In genomic region chr7:106737202-106737562, GRCh38 we compare ENCODE assay signal across 9 cellular contexts.
DNase-seq lines count a peak whose midpoint lies in the region; ATAC-seq and TF ChIP-seq lines count a peak whose summit lies in the region.
"Had no signal": no experiment of that assay in that cellular context is flagged by ENCODE, and none has a peak within 500 bp of the region (broad histone marks: within the 10 kb centered on the region; RNA-seq: fewer than 3 reads in every experiment).

No MANE protein-coding gene starts in this region.

- TF ChIP-seq CTCF in AG09309 (IDR thresholded peaks at IDR 0.05; ENCODE audit: control insufficient read depth, insufficient read depth, low read depth, low read length, missing control alignments), result peak; percentile 52
- TF ChIP-seq CTCF in activated B cell treated with CpG ODN at 0.5 μM for 24 hours (IDR thresholded peaks at IDR 0.05), result no peak
- TF ChIP-seq CTCF in kidney epithelial cell (IDR thresholded peaks at IDR 0.05; ENCODE audit: insufficient read depth, low read length, poor library complexity, severe bottlenecking), result peak; percentile 33

- H3K4me1 ChIP-seq in CD8-positive, alpha-beta memory T cell (ENCODE audit: insufficient read depth, low read length), result no peaks in the 10 kb centered on the region

- no peaks in the 10 kb centered on the region for H3K36me3 ChIP-seq in kidney epithelial cell (ENCODE audit: control insufficient read depth, insufficient read depth, low read length)
- no peaks in the 10 kb centered on the region for H3K36me3 ChIP-seq in CD8-positive, alpha-beta memory T cell (ENCODE audit: insufficient read depth, low read length)

- peaks cover 14% of the 10 kb centered on the region for H3K4me1 Mint-ChIP-seq in activated B cell treated with CpG ODN at 0.5 μM for 24 hours
- peaks cover 6 to 15% (median 11%) of the 10 kb centered on the region in 3 donors for H3K4me1 Mint-ChIP-seq in CD8-positive, alpha-beta memory T cell

- POLR2A ChIA-PET in activated B cell treated with CpG ODN at 0.5 μM for 24 hours (lab: Charles Lee), result interaction anchor here (0.8 to 3.0 kb wide), 4 partner anchors 17 to 1006 kb away, joined by 3 to 72 read pairs (median 10); partner anchors contain the start of gene CCDC71L
- POLR2A ChIA-PET in CD8-positive, alpha-beta memory T cell (lab: Charles Lee), result no interaction called here

- DNase-seq in AG09309 (ENCODE audit: low read depth) (no peak), activated B cell treated with CpG ODN at 0.5 μM for 24 hours (no peak), kidney epithelial cell (ENCODE audit: low read depth) (no peak), GM19240 (ENCODE audit: insufficient read length, low spot score) (no peak), NOMO-1 (lab: John Stamatoyannopoulos, UW; ENCODE audit: unreplicated experiment in 2 of 2) (no peak)
- DNase-seq in CD8-positive, alpha-beta memory T cell, result no peak

- no peaks in the 10 kb centered on the region for H3K36me3 Mint-ChIP-seq in activated B cell treated with CpG ODN at 0.5 μM for 24 hours (ENCODE audit: low read depth)
- H3K36me3 Mint-ChIP-seq in CD8-positive, alpha-beta memory T cell, result no peaks in the 10 kb centered on the region

- peak; percentile 4 for ATAC-seq in GM21723 (IDR thresholded peaks at IDR 0.05; ENCODE audit: unreplicated experiment)
- peak; percentile 5 for ATAC-seq in activated B cell treated with CpG ODN at 0.5 μM for 24 hours (ENCODE audit: low read depth)
- ATAC-seq in HG03432 (IDR thresholded peaks at IDR 0.05; ENCODE audit: unreplicated experiment), result no peak

- H3K4me3 Mint-ChIP-seq in activated B cell treated with CpG ODN at 0.5 μM for 24 hours, result no peak overlapping the region
- no peak overlapping the region for H3K4me3 Mint-ChIP-seq in CD8-positive, alpha-beta memory T cell
- H3K4me3 Mint-ChIP-seq: activated CD8-positive, alpha-beta T cell treated with anti-CD3 and anti-CD28 coated beads, Interleukin-2, amount 10 ng/mL, durations not matched to agents 7 days and 5 days had no signal

- H3K4me3 ChIP-seq in AG09309 (ENCODE audit: control insufficient read depth, low read depth, low read length) (no peak overlapping the region), kidney epithelial cell (ENCODE audit: low read depth, low read length) (no peak overlapping the region)
- no peak overlapping the region for H3K4me3 ChIP-seq in CD8-positive, alpha-beta memory T cell (ENCODE audit: low read length)

- H3K27ac Mint-ChIP-seq in activated B cell treated with CpG ODN at 0.5 μM for 24 hours, result peak overlapping the region; percentile 79
- no peak overlapping the region for H3K27ac Mint-ChIP-seq in CD8-positive, alpha-beta memory T cell
- H3K27ac Mint-ChIP-seq: activated CD8-positive, alpha-beta T cell treated with anti-CD3 and anti-CD28 coated beads, Interleukin-2, amount 10 ng/mL, durations not matched to agents 7 days and 5 days had no signal

- H3K27me3 Mint-ChIP-seq in activated B cell treated with CpG ODN at 0.5 μM for 24 hours, result no peaks in the 10 kb centered on the region
- H3K27me3 Mint-ChIP-seq in CD8-positive, alpha-beta memory T cell, result peaks cover 2% of the 10 kb centered on the region in 2 donors

- no peaks in the 10 kb centered on the region for H3K9me3 Mint-ChIP-seq in activated B cell treated with CpG ODN at 0.5 μM for 24 hours
- H3K9me3 Mint-ChIP-seq in CD8-positive, alpha-beta memory T cell, result peaks cover 0 to 1% (median 0%) of the 10 kb centered on the region in 5 donors

- no peaks in the 10 kb centered on the region for H3K27me3 ChIP-seq in kidney epithelial cell (ENCODE audit: control insufficient read depth, insufficient read depth, low read length)
- no peaks in the 10 kb centered on the region for H3K27me3 ChIP-seq in CD8-positive, alpha-beta memory T cell (ENCODE audit: insufficient read depth, low read length, poor library complexity, severe bottlenecking)

- CTCF ChIA-PET in activated B cell treated with CpG ODN at 0.5 μM for 24 hours (lab: Charles Lee), result interaction anchor here (0.9 to 4.5 kb wide), 10 partner anchors 15 to 560 kb away, joined by 3 to 245 read pairs (median 21); partner anchors contain the start of genes CCDC71L and NAMPT
- CTCF ChIA-PET in CD8-positive, alpha-beta memory T cell (lab: Charles Lee), result interaction anchor here (1.2 to 3.1 kb wide), 7 partner anchors 17 to 561 kb away, joined by 3 to 48 read pairs (median 6); partner anchors contain the start of gene CCDC71L

- no peaks in the 10 kb centered on the region for H3K9me3 ChIP-seq in CD8-positive, alpha-beta memory T cell (ENCODE audit: low read length)

- intact Hi-C loops in activated B cell treated with CpG ODN at 0.5 μM for 24 hours (cut with micrococcal nuclease), result loop anchor here (2.0 to 5.0 kb wide), 2 partner anchors 35 to 274 kb away; no protein-coding TSS in a partner anchor

- no peak overlapping the region for H3K27ac ChIP-seq in CD8-positive, alpha-beta memory T cell (ENCODE audit: low read depth, low read length)
